8 cellular contexts compared by ENCODE assay signal in the genomic region with DNA sequence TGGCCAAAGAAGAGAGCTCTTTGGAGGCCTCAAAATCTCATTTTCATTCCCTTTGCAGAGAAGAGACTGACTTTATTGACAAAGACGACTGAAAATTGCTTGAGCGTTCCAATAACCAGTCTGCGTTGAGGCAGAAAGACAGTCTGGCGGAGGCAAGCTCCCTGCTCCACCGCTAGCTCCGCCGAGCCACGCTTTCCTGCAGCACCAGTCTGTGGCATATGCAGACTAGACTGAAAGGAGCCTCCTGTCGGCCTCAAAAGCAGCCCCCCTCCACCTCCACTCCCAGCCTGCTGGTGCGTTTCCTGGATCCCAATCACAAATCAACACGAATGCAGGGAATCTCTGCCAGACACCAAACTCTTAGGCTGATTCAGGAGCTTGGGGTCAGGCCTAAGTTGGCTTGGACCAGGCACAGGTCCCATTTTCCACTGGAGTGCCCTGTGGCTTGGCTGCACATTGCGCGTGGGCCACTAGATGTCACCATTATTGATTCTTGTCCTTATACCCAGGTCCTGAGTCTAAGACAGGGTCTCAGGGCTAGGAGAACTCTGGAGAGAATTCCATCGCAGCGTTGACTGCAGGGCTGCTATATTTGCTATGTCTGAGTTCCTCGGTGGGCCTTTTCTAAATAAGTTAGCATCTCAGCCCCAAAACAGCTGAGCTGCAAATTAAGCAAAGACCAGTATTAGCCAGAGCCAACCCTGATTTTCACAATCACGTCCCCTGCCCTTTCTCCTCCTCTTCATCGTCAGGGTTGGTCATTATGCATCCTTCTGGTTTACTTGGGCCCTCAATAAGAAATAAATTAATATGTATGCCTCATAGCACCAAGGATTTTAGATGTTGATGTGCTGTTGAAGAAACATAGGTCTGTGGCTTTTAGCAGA. TPM values are rescaled to one million over a fixed set of nuclear protein-coding genes. Genes with fewer than 3 reads are reported as not detected.
DNase-seq lines count a peak whose midpoint lies in the region; ATAC-seq and TF ChIP-seq lines count a peak whose summit lies in the region.

No MANE protein-coding gene starts in this region.

- peaks cover 20% of the 10 kb centered on the region for H3F3A ChIP-seq in PC-9 (ENCODE audit: insufficient read depth, low read depth)

- TF ChIP-seq CTCF in GM06990 (IDR thresholded peaks at IDR 0.05; ENCODE audit: insufficient read depth, low read length, poor library complexity, severe bottlenecking) (peak; percentile 73), PC-9 (conservative IDR thresholded peaks at IDR 0.05) (peak; percentile 73)

- H3K9me2 ChIP-seq in PC-9 (ENCODE audit: insufficient read depth): no peaks in the 10 kb centered on the region

- DNase-seq in GM06990 (ENCODE audit: extremely low read depth, insufficient read length) (no peak), PC-9 (peak in 1 of 2 experiments; percentile 47), glomerular visceral epithelial cell (ENCODE audit: extremely low spot score) (peak; percentile 49), pons (ENCODE audit: low spot score) (peak; percentile 82)
- peak; percentile 13 for DNase-seq in activated effector memory CD4-positive, alpha-beta T cell treated with Interleukin-2 at 50 U/mL for 16 hours

- H3K4me3 ChIP-seq in GM06990 (replicated peaks; ENCODE audit: low read depth, low read length): no peak overlapping the region
- no peak overlapping the region for H3K4me3 ChIP-seq in PC-9

- peak; percentile 72 for ATAC-seq in HG02885 (IDR thresholded peaks at IDR 0.05; ENCODE audit: poor library complexity, unreplicated experiment)
- no peak for ATAC-seq in GM21528 (IDR thresholded peaks at IDR 0.05; ENCODE audit: low FRiP score, unreplicated experiment)
- ATAC-seq in HG03108 (IDR thresholded peaks at IDR 0.05; ENCODE audit: unreplicated experiment): no peak

- no peak overlapping the region for H3K27ac ChIP-seq in PC-9

- H3K79me2 ChIP-seq in PC-9 (ENCODE audit: low read depth): no peaks in the 10 kb centered on the region

- H3K36me3 ChIP-seq in GM06990 (ENCODE audit: control insufficient read depth, insufficient read depth, low read length): no peaks in the 10 kb centered on the region
- no peaks in the 10 kb centered on the region for H3K36me3 ChIP-seq in PC-9 (ENCODE audit: low read depth)

- H3K27me3 ChIP-seq in GM06990 (replicated peaks; ENCODE audit: control insufficient read depth, insufficient read depth, low read length) (no peaks in the 10 kb centered on the region), PC-9 (ENCODE audit: insufficient read depth, low read depth) (no peaks in the 10 kb centered on the region)

- no peak overlapping the region for H2AFZ ChIP-seq in PC-9

- no peak overlapping the region for H3K4me2 ChIP-seq in PC-9

- intact Hi-C loops in PC-9 (cut with micrococcal nuclease; ENCODE audit: unreplicated experiment): loop anchor here (5.0 kb wide), 1 partner anchor 127 kb away; no protein-coding TSS in a partner anchor

- H3K4me1 ChIP-seq in PC-9 (replicated peaks; ENCODE audit: insufficient read depth): peaks cover 18% of the 10 kb centered on the region

- CTCF ChIA-PET in PC-9 (lab: Charles Lee): no interaction called here

- no TSS peak for BruUV-seq in PC-9 (replicated peaks; lab: Mats Ljungman, UMichigan)

- H4K20me1 ChIP-seq in PC-9 (ENCODE audit: insufficient read depth): no peaks in the 10 kb centered on the region

- no peaks in the 10 kb centered on the region for H3K9me3 ChIP-seq in PC-9 (ENCODE audit: insufficient read depth, low read depth)

- POLR2A ChIA-PET in PC-9 (lab: Charles Lee; ENCODE audit: unreplicated experiment): interaction anchor here (0.7 kb wide), 1 partner anchor 64 kb away, joined by 6 read pairs; no protein-coding TSS in a partner anchor

RNA-seq across cellular contexts. Expression of a gene that starts 5.2 kb away (rescaled TPM):
- total RNA-seq in PC-9 (2021): 20.8 and 26.5 TPM in 2 replicates
